Comparison of ENCODE assay signal across 1 cellular context in genomic region chr7:139687980-139688632, GRCh38.
TF ChIP-seq lines count a peak whose summit lies in the region.

No MANE protein-coding gene starts in this region.

TF ChIP-seq in K562, 482 proteins besides CTCF, POLR2A, EP300 and RAD21 (continued from another document and continues in another):
- TF ChIP-seq, protein P1, sequence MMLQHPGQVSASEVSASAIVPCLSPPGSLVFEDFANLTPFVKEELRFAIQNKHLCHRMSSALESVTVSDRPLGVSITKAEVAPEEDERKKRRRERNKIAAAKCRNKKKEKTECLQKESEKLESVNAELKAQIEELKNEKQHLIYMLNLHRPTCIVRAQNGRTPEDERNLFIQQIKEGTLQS (IDR thresholded peaks at IDR 0.05) = peak; percentile 98
- TF ChIP-seq, protein P1 (CRISPR knock-in tag; conservative IDR thresholded peaks at IDR 0.05) = peak; percentile 83
- TF ChIP-seq TBL1XR1 (IDR thresholded peaks at IDR 0.05; ENCODE audit: low read length in 2 of 2) (no peak), HMBOX1 (IDR thresholded peaks at IDR 0.05) (no peak), ELF1 (tag; IDR thresholded peaks at IDR 0.05) (no peak), GABPB2 (CRISPR knock-in tag; conservative IDR thresholded peaks at IDR 0.05) (no peak), MYC (IDR thresholded peaks at IDR 0.05; ENCODE audit: low read depth, low read length) (peak; percentile 67), MYC (CRISPR knock-in tag; IDR thresholded peaks at IDR 0.05; ENCODE audit: borderline replicate concordance, low read depth) (no peak), PYGO2 (tag; IDR thresholded peaks at IDR 0.05) (no peak), ZNF354B (CRISPR knock-in tag; IDR thresholded peaks at IDR 0.05) (no peak), PTRF (tag; IDR thresholded peaks at IDR 0.05) (no peak), TCF7 (IDR thresholded peaks at IDR 0.05; ENCODE audit: borderline replicate concordance) (no peak), ATF1 (CRISPR knock-in tag; IDR thresholded peaks at IDR 0.05) (no peak), ATF1 (tag; IDR thresholded peaks at IDR 0.05) (no peak), ZNF696 (CRISPR knock-in tag; conservative IDR thresholded peaks at IDR 0.05) (no peak), ZBTB1 (CRISPR knock-in tag; IDR thresholded peaks at IDR 0.05; ENCODE audit: borderline replicate concordance, low read depth) (no peak), EP400 (IDR thresholded peaks at IDR 0.05) (no peak), THAP7 (CRISPR knock-in tag; IDR thresholded peaks at IDR 0.05) (no peak), JUN (IDR thresholded peaks at IDR 0.05; ENCODE audit: borderline replicate concordance, low read depth, low read length) (peak; percentile 87), JUN (CRISPR knock-in tag; IDR thresholded peaks at IDR 0.05; ENCODE audit: borderline replicate concordance) (no peak), TOE1 (IDR thresholded peaks at IDR 0.05; ENCODE audit: borderline replicate concordance) (peak; percentile 59; the same call in 1 of the 2 replicates), TOE1 (CRISPR knock-in tag; IDR thresholded peaks at IDR 0.05; ENCODE audit: borderline replicate concordance, low read depth) (no peak), DPF2 (IDR thresholded peaks at IDR 0.05) (peak; percentile 82), CSDE1 (IDR thresholded peaks at IDR 0.05) (no peak), ZNF174 (CRISPR knock-in tag; IDR thresholded peaks at IDR 0.05) (no peak), THRA (IDR thresholded peaks at IDR 0.05) (no peak), ZNF75A (CRISPR knock-in tag; IDR thresholded peaks at IDR 0.05) (no peak), XRCC3 (IDR thresholded peaks at IDR 0.05) (no peak), HMG20A (CRISPR knock-in tag; conservative IDR thresholded peaks at IDR 0.05) (no peak), ZFP36 (IDR thresholded peaks at IDR 0.05; ENCODE audit: low read depth, low read length, partially characterized antibody) (no peak), ARID1B (IDR thresholded peaks at IDR 0.05) (peak; percentile 70), IRF1 (CRISPR knock-in tag; IDR thresholded peaks at IDR 0.05; ENCODE audit: borderline replicate concordance) (no peak), SRF (CRISPR knock-in tag; IDR thresholded peaks at IDR 0.05) (no peak), ZKSCAN8 (CRISPR knock-in tag; IDR thresholded peaks at IDR 0.05) (no peak), RBM25 (IDR thresholded peaks at IDR 0.05; ENCODE audit: low read depth, low read length, severe bottlenecking) (no peak), TRIM25 (IDR thresholded peaks at IDR 0.05; ENCODE audit: borderline replicate concordance) (no peak), ZBED1 (IDR thresholded peaks at IDR 0.05) (no peak), HBP1 (CRISPR knock-in tag; IDR thresholded peaks at IDR 0.05) (peak; percentile 50; the same call in 1 of the 2 replicates), HSF4 (CRISPR knock-in tag; IDR thresholded peaks at IDR 0.05; ENCODE audit: borderline replicate concordance) (no peak), ZNF717 (CRISPR knock-in tag; IDR thresholded peaks at IDR 0.05) (no peak), RFX5 (IDR thresholded peaks at IDR 0.05; ENCODE audit: low read depth, low read length) (no peak), TFAM (CRISPR knock-in tag; conservative IDR thresholded peaks at IDR 0.05) (no peak), SAFB2 (IDR thresholded peaks at IDR 0.05; ENCODE audit: borderline replicate concordance, low read depth, low read length, severe bottlenecking) (no peak), TRIM24 (IDR thresholded peaks at IDR 0.05) (peak in 1 of 2 experiments; percentile 32; a peak in 1 of 4 replicates), HDAC6 (IDR thresholded peaks at IDR 0.05; ENCODE audit: low read depth, low read length) (no peak), ZNF79 (CRISPR knock-in tag; IDR thresholded peaks at IDR 0.05; ENCODE audit: low read depth) (no peak), MYBL2 (IDR thresholded peaks at IDR 0.05; ENCODE audit: low read depth) (no peak), MYBL2 (CRISPR knock-in tag; IDR thresholded peaks at IDR 0.05; ENCODE audit: borderline replicate concordance) (no peak), RUNX1 (IDR thresholded peaks at IDR 0.05; ENCODE audit: low read depth) (no peak), CC2D1A (IDR thresholded peaks at IDR 0.05) (no peak), LCOR (CRISPR knock-in tag; IDR thresholded peaks at IDR 0.05) (no peak), TARDBP (IDR thresholded peaks at IDR 0.05) (no peak), ZC3H4 (CRISPR knock-in tag; IDR thresholded peaks at IDR 0.05; ENCODE audit: borderline replicate concordance) (no peak)
- TF ChIP-seq, protein P2, sequence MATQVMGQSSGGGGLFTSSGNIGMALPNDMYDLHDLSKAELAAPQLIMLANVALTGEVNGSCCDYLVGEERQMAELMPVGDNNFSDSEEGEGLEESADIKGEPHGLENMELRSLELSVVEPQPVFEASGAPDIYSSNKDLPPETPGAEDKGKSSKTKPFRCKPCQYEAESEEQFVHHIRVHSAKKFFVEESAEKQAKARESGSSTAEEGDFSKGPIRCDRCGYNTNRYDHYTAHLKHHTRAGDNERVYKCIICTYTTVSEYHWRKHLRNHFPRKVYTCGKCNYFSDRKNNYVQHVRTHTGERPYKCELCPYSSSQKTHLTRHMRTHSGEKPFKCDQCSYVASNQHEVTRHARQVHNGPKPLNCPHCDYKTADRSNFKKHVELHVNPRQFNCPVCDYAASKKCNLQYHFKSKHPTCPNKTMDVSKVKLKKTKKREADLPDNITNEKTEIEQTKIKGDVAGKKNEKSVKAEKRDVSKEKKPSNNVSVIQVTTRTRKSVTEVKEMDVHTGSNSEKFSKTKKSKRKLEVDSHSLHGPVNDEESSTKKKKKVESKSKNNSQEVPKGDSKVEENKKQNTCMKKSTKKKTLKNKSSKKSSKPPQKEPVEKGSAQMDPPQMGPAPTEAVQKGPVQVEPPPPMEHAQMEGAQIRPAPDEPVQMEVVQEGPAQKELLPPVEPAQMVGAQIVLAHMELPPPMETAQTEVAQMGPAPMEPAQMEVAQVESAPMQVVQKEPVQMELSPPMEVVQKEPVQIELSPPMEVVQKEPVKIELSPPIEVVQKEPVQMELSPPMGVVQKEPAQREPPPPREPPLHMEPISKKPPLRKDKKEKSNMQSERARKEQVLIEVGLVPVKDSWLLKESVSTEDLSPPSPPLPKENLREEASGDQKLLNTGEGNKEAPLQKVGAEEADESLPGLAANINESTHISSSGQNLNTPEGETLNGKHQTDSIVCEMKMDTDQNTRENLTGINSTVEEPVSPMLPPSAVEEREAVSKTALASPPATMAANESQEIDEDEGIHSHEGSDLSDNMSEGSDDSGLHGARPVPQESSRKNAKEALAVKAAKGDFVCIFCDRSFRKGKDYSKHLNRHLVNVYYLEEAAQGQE (CRISPR knock-in tag; IDR thresholded peaks at IDR 0.05; ENCODE audit: low read depth) = no peak
- TF ChIP-seq, protein P3, sequence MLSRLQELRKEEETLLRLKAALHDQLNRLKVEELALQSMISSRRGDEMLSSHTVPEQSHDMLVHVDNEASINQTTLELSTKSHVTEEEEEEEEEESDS (CRISPR knock-in tag; IDR thresholded peaks at IDR 0.05) = no peak
- TF ChIP-seq, protein P4, sequence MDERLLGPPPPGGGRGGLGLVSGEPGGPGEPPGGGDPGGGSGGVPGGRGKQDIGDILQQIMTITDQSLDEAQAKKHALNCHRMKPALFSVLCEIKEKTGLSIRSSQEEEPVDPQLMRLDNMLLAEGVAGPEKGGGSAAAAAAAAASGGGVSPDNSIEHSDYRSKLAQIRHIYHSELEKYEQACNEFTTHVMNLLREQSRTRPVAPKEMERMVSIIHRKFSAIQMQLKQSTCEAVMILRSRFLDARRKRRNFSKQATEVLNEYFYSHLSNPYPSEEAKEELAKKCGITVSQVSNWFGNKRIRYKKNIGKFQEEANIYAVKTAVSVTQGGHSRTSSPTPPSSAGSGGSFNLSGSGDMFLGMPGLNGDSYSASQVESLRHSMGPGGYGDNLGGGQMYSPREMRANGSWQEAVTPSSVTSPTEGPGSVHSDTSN (CRISPR knock-in tag; IDR thresholded peaks at IDR 0.05; ENCODE audit: low read depth) = no peak
- TF ChIP-seq, protein P4 (tag; conservative IDR thresholded peaks at IDR 0.05; ENCODE audit: low read depth) = no peak
- TF ChIP-seq, protein P5, sequence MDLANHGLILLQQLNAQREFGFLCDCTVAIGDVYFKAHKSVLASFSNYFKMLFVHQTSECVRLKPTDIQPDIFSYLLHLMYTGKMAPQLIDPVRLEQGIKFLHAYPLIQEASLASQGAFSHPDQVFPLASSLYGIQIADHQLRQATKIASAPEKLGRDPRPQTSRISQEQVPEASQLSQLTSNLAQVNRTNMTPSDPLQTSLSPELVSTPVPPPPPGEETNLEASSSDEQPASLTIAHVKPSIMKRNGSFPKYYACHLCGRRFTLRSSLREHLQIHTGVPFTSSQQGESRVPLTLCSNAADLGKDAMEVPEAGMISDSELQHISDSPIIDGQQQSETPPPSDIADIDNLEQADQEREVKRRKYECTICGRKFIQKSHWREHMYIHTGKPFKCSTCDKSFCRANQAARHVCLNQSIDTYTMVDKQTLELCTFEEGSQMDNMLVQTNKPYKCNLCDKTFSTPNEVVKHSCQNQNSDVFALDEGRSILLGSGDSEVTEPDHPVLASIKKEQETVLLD (IDR thresholded peaks at IDR 0.05) = no peak
